In the genomic region with DNA sequence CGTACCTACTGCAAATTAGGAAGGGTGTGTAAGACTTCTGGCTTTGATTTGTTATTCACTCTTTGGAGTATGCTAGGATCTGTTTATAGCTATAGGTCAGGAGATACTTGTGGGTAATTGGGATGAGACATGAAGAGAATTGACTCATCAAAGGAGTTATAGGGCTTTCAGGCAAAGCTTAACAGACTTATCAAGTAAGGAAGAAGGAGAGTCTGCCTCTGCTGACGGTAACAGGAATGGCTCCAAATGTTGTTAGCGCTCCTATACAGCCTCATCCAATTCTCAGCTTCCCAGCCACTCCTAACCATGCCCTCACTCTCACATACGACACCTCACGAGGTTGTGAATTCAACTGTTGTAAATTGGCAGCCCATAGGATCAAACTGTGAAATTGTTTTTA, we compare ENCODE assay signal across 17 cellular contexts.
"Had no signal": no experiment of that assay in that cellular context is flagged by ENCODE, and none has a peak within 500 bp of the region (broad histone marks: within the 10 kb centered on the region; RNA-seq: fewer than 3 reads in every experiment).

No MANE protein-coding gene starts in this region.

- H3K36me3 ChIP-seq: ascending aorta, gastrocnemius medialis, heart left ventricle, ovary, sigmoid colon, upper lobe of left lung had no signal

- ATAC-seq: activated CD4-positive, alpha-beta T cell treated with anti-CD3 and anti-CD28 coated beads for 36 hours; activated CD8-positive, alpha-beta memory T cell treated with anti-CD3 and anti-CD28 coated beads, Interleukin-2, amount 10 ng/mL, durations not matched to agents 7 days and 5 days; gastrocnemius medialis; heart left ventricle; stimulated activated naive CD8-positive, alpha-beta T cell treated with anti-CD3 and anti-CD28 coated beads, Interleukin-15, amount 100 ng/mL, for 72 hours had no signal

- H3K9me3 ChIP-seq: ascending aorta, gastrocnemius medialis, heart left ventricle, ovary, sigmoid colon, testis, upper lobe of left lung had no signal

- H3K27me3 ChIP-seq: ascending aorta, gastrocnemius medialis, ovary, sigmoid colon, testis, upper lobe of left lung had no signal

- H3K27ac ChIP-seq: ascending aorta, gastrocnemius medialis, heart left ventricle, ovary, sigmoid colon, testis, upper lobe of left lung, VCaP had no signal

- DNase-seq: activated CD4-positive, alpha-beta memory T cell treated with anti-CD3 and anti-CD28 coated beads for 36 hours; activated CD4-positive, alpha-beta T cell treated with anti-CD3 and anti-CD28 coated beads for 36 hours; activated CD8-positive, alpha-beta memory T cell treated with anti-CD3 and anti-CD28 coated beads, Interleukin-2, amount 10 ng/mL, durations not matched to agents 7 days and 5 days; activated naive CD4-positive, alpha-beta T cell treated with anti-CD3 and anti-CD28 coated beads, Interleukin-2, amount 10 ng/mL, durations not matched to agents 7 days and 5 days; activated T-cell treated with anti-CD3 and anti-CD28 coated beads, Interleukin-2, amount 50 U/mL, for 1 hour; gastrocnemius medialis; heart left ventricle; naive B cell; ovary; sigmoid colon; stimulated activated CD4-positive, alpha-beta T cell treated with anti-CD3 and anti-CD28 coated beads, Interleukin-1b, Interleukin-23, amount 100 ng/mL, for 48 hours; stimulated activated naive CD8-positive, alpha-beta T cell treated with anti-CD3 and anti-CD28 coated beads, Interleukin-15, amount 100 ng/mL, for 72 hours; testis; upper lobe of left lung had no signal

- H3K4me1 ChIP-seq: ascending aorta, heart left ventricle, sigmoid colon, testis, upper lobe of left lung had no signal

- H3K4me3 ChIP-seq: ascending aorta, gastrocnemius medialis, heart left ventricle, lung, ovary, sigmoid colon, testis, upper lobe of left lung had no signal
